8 cellular contexts compared by ENCODE assay signal in the genomic region with DNA sequence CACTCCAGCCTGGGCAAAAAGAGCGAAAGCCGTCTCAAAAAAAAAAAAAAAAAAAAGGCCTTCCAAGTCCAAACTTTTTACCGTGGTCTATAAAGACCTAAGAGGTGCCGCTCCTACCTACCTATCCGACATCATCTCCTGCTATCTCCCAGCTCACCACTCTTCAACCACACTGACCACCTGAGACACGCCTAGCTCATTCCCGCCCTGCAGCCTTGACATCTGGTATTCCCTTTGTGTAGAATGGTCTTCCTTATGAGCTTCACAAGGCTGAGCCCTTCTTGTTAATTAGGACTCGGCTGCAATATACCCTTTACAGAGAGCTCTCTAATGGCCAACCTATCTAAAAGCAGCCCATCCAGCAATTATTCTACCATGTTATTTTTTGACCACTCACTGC. TPM values are rescaled to one million over a fixed set of nuclear protein-coding genes. Genes with fewer than 3 reads are reported as not detected.
DNase-seq lines count a peak whose midpoint lies in the region; ATAC-seq and TF ChIP-seq lines count a peak whose summit lies in the region.

No MANE protein-coding gene starts in this region.

- peak overlapping the region; percentile 86 for H3K4me2 ChIP-seq in SK-N-SH

- peak overlapping the region; percentile 93 for H3K9ac ChIP-seq in SK-N-SH
- peak overlapping the region; percentile 95 for H3K9ac ChIP-seq in iPS-20b (ENCODE audit: low read depth, low read length)

- H4K20me1 ChIP-seq in SK-N-SH (ENCODE audit: insufficient read depth), result no peaks in the 10 kb centered on the region; the same call in 1 of the 2 replicates

- peak overlapping the region; percentile 88 for H3K27ac Mint-ChIP-seq in activated CD8-positive, alpha-beta T cell treated with anti-CD3 and anti-CD28 coated beads for 36 hours

- TF ChIP-seq EP300 in SK-N-SH (IDR thresholded peaks at IDR 0.05; ENCODE audit: borderline replicate concordance in 1 of 2, low read depth in 1 of 2, low read length in 1 of 2) (no peak), suprapubic skin (IDR thresholded peaks at IDR 0.05) (no peak)

- H3K27ac ChIP-seq in SK-N-SH (ENCODE audit: low read depth in 2 of 2, low read length in 1 of 2) (peak overlapping the region in 1 of 2 experiments; percentile 64; a peak in 2 of 4 replicates), iPS-20b (ENCODE audit: low read length) (no peak overlapping the region), suprapubic skin (peak overlapping the region; percentile 62)

- H3K9me3 ChIP-seq in SK-N-SH (no peaks in the 10 kb centered on the region), iPS-20b (ENCODE audit: insufficient read depth, low read depth, low read length) (no peaks in the 10 kb centered on the region), suprapubic skin (no peaks in the 10 kb centered on the region)

- peaks cover 30% of the 10 kb centered on the region for H3K4me1 Mint-ChIP-seq in activated CD8-positive, alpha-beta T cell treated with anti-CD3 and anti-CD28 coated beads for 36 hours (ENCODE audit: low read depth)

- WGBS in SK-N-SH (ENCODE audit: low lambda C conversion rate), result 3% methylated on average over 8 of the region's 8 CpGs
- WGBS in suprapubic skin, result 30% methylated on average over 8 of the region's 8 CpGs

- DNase-seq in SK-N-SH, result peak; percentile 15
- DNase-seq in activated CD8-positive, alpha-beta T cell treated with anti-CD3 and anti-CD28 coated beads for 36 hours, result no peak
- DNase-seq in suprapubic skin (ENCODE audit: low spot score in 2 of 2), result no peak
- no peak for DNase-seq in NCI-H2029 treated with DMSO at 0.1 percent for 48 hours (lab: John Stamatoyannopoulos, UW)
- no peak for DNase-seq in foreskin melanocyte

- no peak for TF ChIP-seq RAD21 in SK-N-SH (IDR thresholded peaks at IDR 0.05; ENCODE audit: low read length)

- H3K36me3 Mint-ChIP-seq in activated CD8-positive, alpha-beta T cell treated with anti-CD3 and anti-CD28 coated beads for 36 hours (ENCODE audit: low read depth), result peaks cover 30% of the 10 kb centered on the region

- no peak overlapping the region; the same call in 1 of the 2 replicates for H2AFZ ChIP-seq in SK-N-SH (ENCODE audit: low read depth)

- POLR2A ChIA-PET in SK-N-SH (lab: Yijun Ruan, JAX), result no interaction called here
- POLR2A ChIA-PET in activated CD8-positive, alpha-beta T cell treated with anti-CD3 and anti-CD28 coated beads for 36 hours (lab: Charles Lee), result interaction anchor here (0.9 kb wide), 1 partner anchor 9 kb away, joined by 3 read pairs; no protein-coding TSS in a partner anchor

- CTCF ChIA-PET in SK-N-SH (lab: Yijun Ruan, JAX), result interaction anchor here (1.0 to 1.4 kb wide), 2 partner anchors 17 to 156 kb away, joined by 3 read pairs; a partner anchor contains a TSS
- CTCF ChIA-PET in activated CD8-positive, alpha-beta T cell treated with anti-CD3 and anti-CD28 coated beads for 36 hours (lab: Charles Lee), result no interaction called here

- peaks cover 40% of the 10 kb centered on the region for H3K79me2 ChIP-seq in SK-N-SH (ENCODE audit: insufficient read depth)

- H3K4me3 ChIP-seq in SK-N-SH (ENCODE audit: low read depth in 2 of 2, low read length in 1 of 2) (peak overlapping the region; percentile 99 to 100), iPS-20b (ENCODE audit: low read length) (peak overlapping the region; percentile 98), suprapubic skin (peak overlapping the region; percentile 92)

- H3K9me3 Mint-ChIP-seq in activated CD8-positive, alpha-beta T cell treated with anti-CD3 and anti-CD28 coated beads for 36 hours, result no peaks in the 10 kb centered on the region

- peak overlapping the region; percentile 98 for H3K4me3 Mint-ChIP-seq in activated CD8-positive, alpha-beta T cell treated with anti-CD3 and anti-CD28 coated beads for 36 hours

- peaks cover 32% of the 10 kb centered on the region in 2 experiments for H3K36me3 ChIP-seq in SK-N-SH (replicated peaks in 1 of 2; ENCODE audit: control insufficient read depth in 1 of 2, insufficient read depth in 2 of 2, low read length in 1 of 2)
- peaks cover 36% of the 10 kb centered on the region for H3K36me3 ChIP-seq in iPS-20b (ENCODE audit: insufficient read depth, low read depth, low read length)
- peaks cover 32% of the 10 kb centered on the region for H3K36me3 ChIP-seq in suprapubic skin

- H3K27me3 ChIP-seq in SK-N-SH (ENCODE audit: insufficient read depth), result no peaks in the 10 kb centered on the region
- H3K27me3 ChIP-seq in iPS-20b (ENCODE audit: insufficient read depth, low read length), result no peaks in the 10 kb centered on the region
- no peaks in the 10 kb centered on the region for H3K27me3 ChIP-seq in suprapubic skin

- no peaks in the 10 kb centered on the region for H3K27me3 Mint-ChIP-seq in activated CD8-positive, alpha-beta T cell treated with anti-CD3 and anti-CD28 coated beads for 36 hours

- peaks cover 9 to 10% of the 10 kb centered on the region in 2 experiments; a peak in 3 of 4 replicates for H3K4me1 ChIP-seq in SK-N-SH (ENCODE audit: control insufficient read depth in 1 of 2, insufficient read depth in 2 of 2, low read depth in 1 of 2, low read length in 1 of 2)
- H3K4me1 ChIP-seq in iPS-20b (ENCODE audit: insufficient read depth, low read length), result no peaks in the 10 kb centered on the region
- H3K4me1 ChIP-seq in suprapubic skin, result peaks cover 25% of the 10 kb centered on the region

- H3F3A ChIP-seq in SK-N-SH (replicated peaks; ENCODE audit: insufficient read depth), result peaks cover 5% of the 10 kb centered on the region

- no peak for TF ChIP-seq POLR2A in suprapubic skin (IDR thresholded peaks at IDR 0.05)

- TF ChIP-seq CTCF in SK-N-SH (IDR thresholded peaks at IDR 0.05) (no peak), suprapubic skin (IDR thresholded peaks at IDR 0.05) (no peak)
- TF ChIP-seq CTCF in activated CD8-positive, alpha-beta T cell treated with anti-CD3 and anti-CD28 coated beads for 36 hours (IDR thresholded peaks at IDR 0.05), result no peak

- H3K9me2 ChIP-seq in SK-N-SH, result no peaks in the 10 kb centered on the region

- intact Hi-C loops in activated CD8-positive, alpha-beta T cell treated with anti-CD3 and anti-CD28 coated beads for 36 hours (cut with micrococcal nuclease), result no loop called here

- ATAC-seq in SK-N-SH treated with all-trans-retinoic acid at 6 μM for 48 hours (no peak), GM19395 (IDR thresholded peaks at IDR 0.05; ENCODE audit: unreplicated experiment) (no peak)
- ATAC-seq in activated CD8-positive, alpha-beta T cell treated with anti-CD3 and anti-CD28 coated beads for 36 hours, result no peak

TF ChIP-seq in SK-N-SH, 30 proteins besides CTCF, POLR2A, EP300 and RAD21 (continues in another document):
- TF ChIP-seq MXI1 (IDR thresholded peaks at IDR 0.05; ENCODE audit: low read depth, low read length) (no peak), MEF2A (IDR thresholded peaks at IDR 0.05; ENCODE audit: borderline replicate concordance, low read depth) (no peak), NRF1 (IDR thresholded peaks at IDR 0.05; ENCODE audit: low read depth, low read length) (no peak), EZH2phosphoT487 (IDR thresholded peaks at IDR 0.05; ENCODE audit: borderline replicate concordance, low read depth) (no peak), FOXJ3 (CRISPR knock-in tag; IDR thresholded peaks at IDR 0.05) (no peak), RCOR1 (IDR thresholded peaks at IDR 0.05; ENCODE audit: low read length) (no peak)
- TF ChIP-seq, protein P1, sequence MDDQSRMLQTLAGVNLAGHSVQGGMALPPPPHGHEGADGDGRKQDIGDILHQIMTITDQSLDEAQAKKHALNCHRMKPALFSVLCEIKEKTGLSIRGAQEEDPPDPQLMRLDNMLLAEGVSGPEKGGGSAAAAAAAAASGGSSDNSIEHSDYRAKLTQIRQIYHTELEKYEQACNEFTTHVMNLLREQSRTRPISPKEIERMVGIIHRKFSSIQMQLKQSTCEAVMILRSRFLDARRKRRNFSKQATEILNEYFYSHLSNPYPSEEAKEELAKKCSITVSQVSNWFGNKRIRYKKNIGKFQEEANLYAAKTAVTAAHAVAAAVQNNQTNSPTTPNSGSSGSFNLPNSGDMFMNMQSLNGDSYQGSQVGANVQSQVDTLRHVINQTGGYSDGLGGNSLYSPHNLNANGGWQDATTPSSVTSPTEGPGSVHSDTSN (IDR thresholded peaks at IDR 0.05), result no peak

TF ChIP-seq in SK-N-SH treated with all-trans-retinoic acid at 6 μM for 48 hours, 23 proteins besides CTCF, POLR2A, EP300 and RAD21 (continues in another document):
- no peak for TF ChIP-seq RARB (CRISPR knock-in tag; IDR thresholded peaks at IDR 0.05)
- TF ChIP-seq BACH2 (CRISPR knock-in tag; IDR thresholded peaks at IDR 0.05; ENCODE audit: borderline replicate concordance), result no peak
- no peak for TF ChIP-seq ISL1 (CRISPR knock-in tag; IDR thresholded peaks at IDR 0.05)
- no peak for TF ChIP-seq TOX (CRISPR knock-in tag; IDR thresholded peaks at IDR 0.05; ENCODE audit: borderline replicate concordance)
- TF ChIP-seq ZNF565 (CRISPR knock-in tag; conservative IDR thresholded peaks at IDR 0.05; ENCODE audit: low read depth), result no peak

RNA-seq across cellular contexts. Expression of a gene that starts 0.7 kb away (rescaled TPM):
- polyA plus RNA-seq in SK-N-SH (2012; rRNA removed), result 26.5 and 31.1 TPM in 2 replicates
- 48.1 and 71.8 TPM in 2 replicates for polyA plus RNA-seq in SK-N-SH (2012; cell fraction: cytosol; rRNA removed)
- 2.6 and 5.8 TPM in 2 replicates for polyA plus RNA-seq in SK-N-SH (2012; cell fraction: nucleus; rRNA removed)
- total RNA-seq in activated CD8-positive, alpha-beta T cell treated with anti-CD3 and anti-CD28 coated beads for 36 hours, result 10 to 100 TPM; 90.9 to 91.4 TPM
- total RNA-seq in suprapubic skin, result 10 to 100 TPM; 31.8 to 52.3 (median 38.5) TPM

RNA-seq across cellular contexts. Expression of a gene that starts 17.2 kb away (rescaled TPM):
- 69.0 and 77.0 TPM in 2 replicates for polyA plus RNA-seq in SK-N-SH (2012; rRNA removed)
- 63.3 and 64.2 TPM in 2 replicates for polyA plus RNA-seq in SK-N-SH (2012; cell fraction: cytosol; rRNA removed)
- 77.6 and 114 TPM in 2 replicates for polyA plus RNA-seq in SK-N-SH (2012; cell fraction: nucleus; rRNA removed)
- 10 to 100 TPM; 35.3 to 36.4 TPM for total RNA-seq in activated CD8-positive, alpha-beta T cell treated with anti-CD3 and anti-CD28 coated beads for 36 hours
- total RNA-seq in suprapubic skin, result 10 to 100 TPM; 25.2 to 60.3 (median 33.8) TPM

RNA-seq across cellular contexts. Expression of a gene that starts 41.0 kb away (rescaled TPM):
- 18.6 and 21.3 TPM in 2 replicates for polyA plus RNA-seq in SK-N-SH (2012; rRNA removed)
- polyA plus RNA-seq in SK-N-SH (2012; cell fraction: cytosol; rRNA removed), result 14.1 and 18.5 TPM in 2 replicates
- polyA plus RNA-seq in SK-N-SH (2012; cell fraction: nucleus; rRNA removed), result 7.5 and 10.6 TPM in 2 replicates
- 10 to 100 TPM; 17.8 to 18.6 TPM for total RNA-seq in activated CD8-positive, alpha-beta T cell treated with anti-CD3 and anti-CD28 coated beads for 36 hours
- total RNA-seq in suprapubic skin, result 10 to 100 TPM; 26.1 to 30.4 (median 29.5) TPM
